ENCODE assay signal across 1 cellular context in the genomic region with DNA sequence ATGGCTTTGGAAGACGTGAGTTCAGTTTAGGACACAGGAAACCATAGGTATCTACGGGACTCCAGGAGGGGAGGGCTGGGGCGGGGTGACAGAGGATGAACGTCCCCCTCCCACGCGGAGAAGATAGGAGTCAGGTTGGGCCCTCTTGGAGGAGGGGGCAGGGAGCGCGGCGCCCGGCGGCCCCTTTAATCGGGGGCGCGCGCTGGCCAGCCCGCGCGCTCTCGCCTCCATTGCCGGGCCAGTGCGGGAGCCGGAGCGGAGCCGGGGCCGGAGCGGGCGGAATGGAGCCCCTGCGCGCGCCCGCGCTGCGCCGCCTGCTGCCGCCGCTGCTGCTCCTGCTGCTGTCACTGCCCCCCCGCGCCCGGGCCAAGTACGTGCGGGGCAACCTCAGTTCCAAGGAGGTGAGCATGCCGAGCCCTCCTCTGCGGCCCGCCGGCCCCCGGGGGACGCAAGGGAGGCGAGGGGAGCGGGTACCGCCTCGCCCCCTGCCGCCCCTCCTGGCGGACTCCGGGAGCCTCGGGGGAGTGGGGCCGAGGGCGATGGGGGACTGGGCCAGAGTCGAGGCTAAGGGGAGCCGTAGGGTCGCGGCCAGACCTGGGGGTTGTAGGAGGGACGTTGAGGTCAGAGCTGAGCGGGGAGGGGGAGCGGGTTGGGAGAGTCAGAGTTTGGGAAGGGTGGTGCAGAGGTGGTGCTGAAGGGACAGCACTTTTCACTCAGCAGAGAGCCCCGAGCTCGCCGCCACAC.
TF ChIP-seq lines count a peak whose summit lies in the region.

A gene (plus strand): TSS at position 214 of the 744 bp plus-strand sequence. CDS start 68 bp downstream, at position 282.

TF ChIP-seq in K562, 482 proteins besides CTCF, POLR2A, EP300 and RAD21 (continued from another document):
- TF ChIP-seq, protein P1, sequence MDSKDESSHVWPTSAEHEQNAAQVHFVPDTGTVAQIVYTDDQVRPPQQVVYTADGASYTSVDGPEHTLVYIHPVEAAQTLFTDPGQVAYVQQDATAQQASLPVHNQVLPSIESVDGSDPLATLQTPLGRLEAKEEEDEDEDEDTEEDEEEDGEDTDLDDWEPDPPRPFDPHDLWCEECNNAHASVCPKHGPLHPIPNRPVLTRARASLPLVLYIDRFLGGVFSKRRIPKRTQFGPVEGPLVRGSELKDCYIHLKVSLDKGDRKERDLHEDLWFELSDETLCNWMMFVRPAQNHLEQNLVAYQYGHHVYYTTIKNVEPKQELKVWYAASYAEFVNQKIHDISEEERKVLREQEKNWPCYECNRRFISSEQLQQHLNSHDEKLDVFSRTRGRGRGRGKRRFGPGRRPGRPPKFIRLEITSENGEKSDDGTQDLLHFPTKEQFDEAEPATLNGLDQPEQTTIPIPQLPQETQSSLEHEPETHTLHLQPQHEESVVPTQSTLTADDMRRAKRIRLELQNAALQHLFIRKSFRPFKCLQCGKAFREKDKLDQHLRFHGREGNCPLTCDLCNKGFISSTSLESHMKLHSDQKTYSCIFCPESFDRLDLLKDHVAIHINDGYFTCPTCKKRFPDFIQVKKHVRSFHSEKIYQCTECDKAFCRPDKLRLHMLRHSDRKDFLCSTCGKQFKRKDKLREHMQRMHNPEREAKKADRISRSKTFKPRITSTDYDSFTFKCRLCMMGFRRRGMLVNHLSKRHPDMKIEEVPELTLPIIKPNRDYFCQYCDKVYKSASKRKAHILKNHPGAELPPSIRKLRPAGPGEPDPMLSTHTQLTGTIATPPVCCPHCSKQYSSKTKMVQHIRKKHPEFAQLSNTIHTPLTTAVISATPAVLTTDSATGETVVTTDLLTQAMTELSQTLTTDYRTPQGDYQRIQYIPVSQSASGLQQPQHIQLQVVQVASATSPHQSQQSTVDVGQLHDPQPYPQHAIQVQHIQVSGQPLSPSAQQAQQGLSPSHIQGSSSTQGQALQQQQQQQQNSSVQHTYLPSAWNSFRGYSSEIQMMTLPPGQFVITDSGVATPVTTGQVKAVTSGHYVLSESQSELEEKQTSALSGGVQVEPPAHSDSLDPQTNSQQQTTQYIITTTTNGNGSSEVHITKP (IDR thresholded peaks at IDR 0.05; ENCODE audit: partially characterized antibody) = peak; percentile 59
- TF ChIP-seq YY1 (IDR thresholded peaks at IDR 0.05; ENCODE audit: borderline replicate concordance in 1 of 3, control insufficient read depth in 1 of 3, extremely low read depth in 1 of 3, insufficient read depth in 3 of 3, insufficient read length in 1 of 3, insufficient replicate concordance in 2 of 3, low read depth in 1 of 3, low read length in 2 of 3) (peak in 2 of 3 experiments; percentile 77 to 82), ZNF584 (CRISPR knock-in tag; IDR thresholded peaks at IDR 0.05; ENCODE audit: low read depth) (peak; percentile 68), GABPA (tag; conservative IDR thresholded peaks at IDR 0.05; ENCODE audit: low read depth) (0 out of 2 replicates have a peak, but pooled peaks have one; percentile 25)
- TF ChIP-seq, protein P2, sequence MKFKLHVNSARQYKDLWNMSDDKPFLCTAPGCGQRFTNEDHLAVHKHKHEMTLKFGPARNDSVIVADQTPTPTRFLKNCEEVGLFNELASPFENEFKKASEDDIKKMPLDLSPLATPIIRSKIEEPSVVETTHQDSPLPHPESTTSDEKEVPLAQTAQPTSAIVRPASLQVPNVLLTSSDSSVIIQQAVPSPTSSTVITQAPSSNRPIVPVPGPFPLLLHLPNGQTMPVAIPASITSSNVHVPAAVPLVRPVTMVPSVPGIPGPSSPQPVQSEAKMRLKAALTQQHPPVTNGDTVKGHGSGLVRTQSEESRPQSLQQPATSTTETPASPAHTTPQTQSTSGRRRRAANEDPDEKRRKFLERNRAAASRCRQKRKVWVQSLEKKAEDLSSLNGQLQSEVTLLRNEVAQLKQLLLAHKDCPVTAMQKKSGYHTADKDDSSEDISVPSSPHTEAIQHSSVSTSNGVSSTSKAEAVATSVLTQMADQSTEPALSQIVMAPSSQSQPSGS (CRISPR knock-in tag; IDR thresholded peaks at IDR 0.05) = no peak
- TF ChIP-seq, protein P3, sequence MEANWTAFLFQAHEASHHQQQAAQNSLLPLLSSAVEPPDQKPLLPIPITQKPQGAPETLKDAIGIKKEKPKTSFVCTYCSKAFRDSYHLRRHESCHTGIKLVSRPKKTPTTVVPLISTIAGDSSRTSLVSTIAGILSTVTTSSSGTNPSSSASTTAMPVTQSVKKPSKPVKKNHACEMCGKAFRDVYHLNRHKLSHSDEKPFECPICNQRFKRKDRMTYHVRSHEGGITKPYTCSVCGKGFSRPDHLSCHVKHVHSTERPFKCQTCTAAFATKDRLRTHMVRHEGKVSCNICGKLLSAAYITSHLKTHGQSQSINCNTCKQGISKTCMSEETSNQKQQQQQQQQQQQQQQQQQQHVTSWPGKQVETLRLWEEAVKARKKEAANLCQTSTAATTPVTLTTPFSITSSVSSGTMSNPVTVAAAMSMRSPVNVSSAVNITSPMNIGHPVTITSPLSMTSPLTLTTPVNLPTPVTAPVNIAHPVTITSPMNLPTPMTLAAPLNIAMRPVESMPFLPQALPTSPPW (CRISPR knock-in tag; IDR thresholded peaks at IDR 0.05) = peak; percentile 90
- TF ChIP-seq, protein P4, sequence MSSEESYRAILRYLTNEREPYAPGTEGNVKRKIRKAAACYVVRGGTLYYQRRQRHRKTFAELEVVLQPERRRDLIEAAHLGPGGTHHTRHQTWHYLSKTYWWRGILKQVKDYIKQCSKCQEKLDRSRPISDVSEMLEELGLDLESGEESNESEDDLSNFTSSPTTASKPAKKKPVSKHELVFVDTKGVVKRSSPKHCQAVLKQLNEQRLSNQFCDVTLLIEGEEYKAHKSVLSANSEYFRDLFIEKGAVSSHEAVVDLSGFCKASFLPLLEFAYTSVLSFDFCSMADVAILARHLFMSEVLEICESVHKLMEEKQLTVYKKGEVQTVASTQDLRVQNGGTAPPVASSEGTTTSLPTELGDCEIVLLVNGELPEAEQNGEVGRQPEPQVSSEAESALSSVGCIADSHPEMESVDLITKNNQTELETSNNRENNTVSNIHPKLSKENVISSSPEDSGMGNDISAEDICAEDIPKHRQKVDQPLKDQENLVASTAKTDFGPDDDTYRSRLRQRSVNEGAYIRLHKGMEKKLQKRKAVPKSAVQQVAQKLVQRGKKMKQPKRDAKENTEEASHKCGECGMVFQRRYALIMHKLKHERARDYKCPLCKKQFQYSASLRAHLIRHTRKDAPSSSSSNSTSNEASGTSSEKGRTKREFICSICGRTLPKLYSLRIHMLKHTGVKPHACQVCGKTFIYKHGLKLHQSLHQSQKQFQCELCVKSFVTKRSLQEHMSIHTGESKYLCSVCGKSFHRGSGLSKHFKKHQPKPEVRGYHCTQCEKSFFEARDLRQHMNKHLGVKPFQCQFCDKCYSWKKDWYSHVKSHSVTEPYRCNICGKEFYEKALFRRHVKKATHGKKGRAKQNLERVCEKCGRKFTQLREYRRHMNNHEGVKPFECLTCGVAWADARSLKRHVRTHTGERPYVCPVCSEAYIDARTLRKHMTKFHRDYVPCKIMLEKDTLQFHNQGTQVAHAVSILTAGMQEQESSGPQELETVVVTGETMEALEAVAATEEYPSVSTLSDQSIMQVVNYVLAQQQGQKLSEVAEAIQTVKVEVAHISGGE (CRISPR knock-in tag; IDR thresholded peaks at IDR 0.05) = peak in 1 of 3 experiments; percentile 65; a peak in 1 of 6 replicates
